18 cellular contexts compared by ENCODE assay signal in genomic region chr9:19193029-19193324, GRCh38.
"Had no signal": no experiment of that assay in that cellular context is flagged by ENCODE, and none has a peak within 500 bp of the region (broad histone marks: within the 10 kb centered on the region; RNA-seq: fewer than 3 reads in every experiment).

No MANE protein-coding gene starts in this region.

- H3K36me3 ChIP-seq: transverse colon had no signal

- ATAC-seq: body of pancreas; left cardiac atrium; naive thymus-derived CD4-positive, alpha-beta T cell; stimulated activated naive CD8-positive, alpha-beta T cell treated with anti-CD3 and anti-CD28 coated beads, Interleukin-15, Interleukin-2, amounts not matched to agents 100 U/mL and 50 U/mL, for 24 hours had no signal

- H3K27ac ChIP-seq: body of pancreas, transverse colon had no signal

- H3K4me3 ChIP-seq: body of pancreas, mucosa of descending colon, transverse colon had no signal

- H3K27me3 ChIP-seq: body of pancreas, transverse colon had no signal

- FAIRE-seq: frontal cortex had no signal

- H3K9me3 ChIP-seq: body of pancreas, mucosa of descending colon, transverse colon had no signal

- DNase-seq: activated B cell treated with CpG ODN at 0.5 μM for 24 hours; activated CD4-positive, alpha-beta T cell treated with anti-CD3 and anti-CD28 coated beads for 48 hours; activated CD8-positive, alpha-beta memory T cell treated with anti-CD3 and anti-CD28 coated beads, Interleukin-2, amount 50 U/mL, for 48 hours; activated gamma-delta T cell treated with Interleukin-2 at 50 U/mL for 16 hours; amygdala; body of pancreas; effector CD8-positive, alpha-beta T cell; head of caudate nucleus; left cardiac atrium; mucosa of descending colon; naive thymus-derived CD4-positive, alpha-beta T cell; nucleus accumbens; posterior cingulate gyrus; stimulated activated CD4-positive, alpha-beta T cell treated with anti-CD3 and anti-CD28 coated beads, Interleukin-4, amount 100 ng/mL, for 4 hours; stimulated activated CD8-positive, alpha-beta memory T cell treated with anti-CD3 and anti-CD28 coated beads, Interleukin-4, amount 100 ng/mL, for 48 hours; stimulated activated naive CD8-positive, alpha-beta T cell treated with anti-CD3 and anti-CD28 coated beads, Interleukin-15, Interleukin-2, amounts not matched to agents 100 U/mL and 50 U/mL, for 24 hours; transverse colon had no signal
